8 cellular contexts compared by ENCODE assay signal in genomic region chr19:33520844-33521479, GRCh38. TPM values are rescaled to one million over a fixed set of nuclear protein-coding genes. Genes with fewer than 3 reads are reported as not detected.
DNase-seq lines count a peak whose midpoint lies in the region; ATAC-seq, FAIRE-seq and TF ChIP-seq lines count a peak whose summit lies in the region.

No MANE protein-coding gene starts in this region.

- H3K36me3 Mint-ChIP-seq in CD14-positive monocyte, result no peaks in the 10 kb centered on the region
- H3K36me3 Mint-ChIP-seq in dendritic cell treated with granulocyte-macrophage colony-stimulating factor and Interleukin-4, amounts not matched to agents 40 ng/mL and 50 ng/mL, for 4 days (ENCODE audit: low read depth), result no peaks in the 10 kb centered on the region
- H3K36me3 Mint-ChIP-seq in natural killer cell treated with Interleukin-12 subunit alpha and Interleukin-12 subunit beta and Interleukin-15 and Interleukin-18, amount 100 ng/mL, for 72 hours, result no peaks in the 10 kb centered on the region

- intact Hi-C loops in CD14-positive monocyte (cut with micrococcal nuclease), result no loop called here
- intact Hi-C loops in dendritic cell treated with granulocyte-macrophage colony-stimulating factor and Interleukin-4, amounts not matched to agents 40 ng/mL and 50 ng/mL, for 4 days (cut with micrococcal nuclease), result no loop called here

- H3K4me1 Mint-ChIP-seq in CD14-positive monocyte, result peaks cover 22% of the 10 kb centered on the region
- peaks cover 42% of the 10 kb centered on the region for H3K4me1 Mint-ChIP-seq in dendritic cell treated with granulocyte-macrophage colony-stimulating factor and Interleukin-4, amounts not matched to agents 40 ng/mL and 50 ng/mL, for 4 days (ENCODE audit: low read depth)
- H3K4me1 Mint-ChIP-seq in natural killer cell treated with Interleukin-12 subunit alpha and Interleukin-12 subunit beta and Interleukin-15 and Interleukin-18, amount 100 ng/mL, for 72 hours (ENCODE audit: low read depth in 2 of 2), result peaks cover 20 to 27% of the 10 kb centered on the region in 2 donors

- peak overlapping the region; percentile 74 for H3K4me3 ChIP-seq in Jurkat, Clone E6-1 (ENCODE audit: low read length)

- FAIRE-seq in H54 (lab: Jason Lieb, UNC), result no peak

- peak overlapping the region in 1 of 7 donors; percentile 35 for H3K27ac Mint-ChIP-seq in CD14-positive monocyte
- H3K27ac Mint-ChIP-seq in dendritic cell treated with granulocyte-macrophage colony-stimulating factor and Interleukin-4, amounts not matched to agents 40 ng/mL and 50 ng/mL, for 4 days, result peak overlapping the region; percentile 49
- peak overlapping the region; percentile 21 to 28 for H3K27ac Mint-ChIP-seq in natural killer cell treated with Interleukin-12 subunit alpha and Interleukin-12 subunit beta and Interleukin-15 and Interleukin-18, amount 100 ng/mL, for 72 hours

- peaks cover 0 to 2% (median 0%) of the 10 kb centered on the region in 7 donors for H3K9me3 Mint-ChIP-seq in CD14-positive monocyte
- no peaks in the 10 kb centered on the region for H3K9me3 Mint-ChIP-seq in dendritic cell treated with granulocyte-macrophage colony-stimulating factor and Interleukin-4, amounts not matched to agents 40 ng/mL and 50 ng/mL, for 4 days
- H3K9me3 Mint-ChIP-seq in natural killer cell treated with Interleukin-12 subunit alpha and Interleukin-12 subunit beta and Interleukin-15 and Interleukin-18, amount 100 ng/mL, for 72 hours, result no peaks in the 10 kb centered on the region

- no peak for ATAC-seq in natural killer cell treated with Interleukin-12 subunit alpha and Interleukin-12 subunit beta and Interleukin-15 and Interleukin-18, amount 100 ng/mL, for 72 hours
- ATAC-seq in HG02884 (IDR thresholded peaks at IDR 0.05; ENCODE audit: unreplicated experiment) (no peak), HG03342 (IDR thresholded peaks at IDR 0.05; ENCODE audit: unreplicated experiment) (no peak)

- peak overlapping the region; percentile 81 to 95 for H3K4me3 Mint-ChIP-seq in CD14-positive monocyte
- peak overlapping the region; percentile 83 for H3K4me3 Mint-ChIP-seq in dendritic cell treated with granulocyte-macrophage colony-stimulating factor and Interleukin-4, amounts not matched to agents 40 ng/mL and 50 ng/mL, for 4 days
- H3K4me3 Mint-ChIP-seq in natural killer cell treated with Interleukin-12 subunit alpha and Interleukin-12 subunit beta and Interleukin-15 and Interleukin-18, amount 100 ng/mL, for 72 hours, result peak overlapping the region; percentile 67

- TF ChIP-seq CTCF in CD14-positive monocyte (IDR thresholded peaks at IDR 0.05), result no peak

- no peak for TF ChIP-seq POLR2A in H54 (IDR thresholded peaks at IDR 0.05; ENCODE audit: low read depth, low read length)

- peaks cover 11 to 19% (median 19%) of the 10 kb centered on the region in 3 donors for H3K27me3 Mint-ChIP-seq in CD14-positive monocyte (ENCODE audit: low read depth in 3 of 3)
- peaks cover 21% of the 10 kb centered on the region for H3K27me3 Mint-ChIP-seq in dendritic cell treated with granulocyte-macrophage colony-stimulating factor and Interleukin-4, amounts not matched to agents 40 ng/mL and 50 ng/mL, for 4 days
- no peaks in the 10 kb centered on the region for H3K27me3 Mint-ChIP-seq in natural killer cell treated with Interleukin-12 subunit alpha and Interleukin-12 subunit beta and Interleukin-15 and Interleukin-18, amount 100 ng/mL, for 72 hours

- DNase-seq in CD14-positive monocyte (ENCODE audit: low spot score) (no peak), middle frontal gyrus (ENCODE audit: extremely low spot score, low spot score) (no peak), H54 (ENCODE audit: insufficient read length, low spot score) (no peak)
- no peak for DNase-seq in Jurkat, Clone E6-1 (ENCODE audit: low read depth, low spot score)
- DNase-seq in natural killer cell treated with Interleukin-12 subunit alpha and Interleukin-12 subunit beta and Interleukin-15 and Interleukin-18, amount 100 ng/mL, for 72 hours (ENCODE audit: low spot score), result no peak

RNA-seq across cellular contexts. Expression of gene PEPD, which starts 0.6 kb away (rescaled TPM):
- polyA plus RNA-seq in CD14-positive monocyte, result 100 to 1,000 TPM; 171 to 218 TPM
- polyA plus RNA-seq in Jurkat, Clone E6-1 (2012; ENCODE audit: insufficient read depth, insufficient read length), result 34.7 TPM
- 10 to 100 TPM; 18.7 to 25.7 TPM for total RNA-seq in natural killer cell treated with Interleukin-12 subunit alpha and Interleukin-12 subunit beta and Interleukin-15 and Interleukin-18, amount 100 ng/mL, for 72 hours
